ENCODE assay signal across 20 cellular contexts in genomic region chr7:158108646-158109293, GRCh38.
"Had no signal": no experiment of that assay in that cellular context is flagged by ENCODE, and none has a peak within 500 bp of the region (broad histone marks: within the 10 kb centered on the region; RNA-seq: fewer than 3 reads in every experiment).

No MANE protein-coding gene starts in this region.

- DNase-seq: activated CD4-positive, alpha-beta T cell treated with anti-CD3 and anti-CD28 coated beads, Interleukin-2, amount 10 ng/mL, durations not matched to agents 24 days and 14 days; activated CD8-positive, alpha-beta T cell treated with anti-CD3 and anti-CD28 coated beads for 36 hours; activated effector memory CD4-positive, alpha-beta T cell treated with Interleukin-2 at 50 U/mL for 16 hours; activated naive CD4-positive, alpha-beta T cell treated with anti-CD3 and anti-CD28 coated beads, Interleukin-2, amount 10 ng/mL, durations not matched to agents 7 days and 5 days; activated naive CD8-positive, alpha-beta T cell treated with anti-CD3 and anti-CD28 coated beads, Interleukin-2, amount 50 U/mL, for 24 hours; activated T-cell treated with anti-CD3 and anti-CD28 coated beads, Interleukin-2, amount 50 U/mL, for 48 hours; anterior cingulate cortex; colonic mucosa; occipital lobe; right cardiac atrium; stimulated activated CD4-positive, alpha-beta T cell treated with anti-CD3 and anti-CD28 coated beads, Interleukin-2, amount 100 ng/mL, for 24 hours; stimulated activated naive CD4-positive, alpha-beta T cell treated with Interleukin-2 at 50 U/mL for 16 hours; T1000 had no signal

- H3K4me1 Mint-ChIP-seq: activated CD4-positive, alpha-beta T cell treated with anti-CD3 and anti-CD28 coated beads, Interleukin-2, amount 10 ng/mL, durations not matched to agents 24 days and 14 days; activated naive CD4-positive, alpha-beta T cell treated with anti-CD3 and anti-CD28 coated beads, Interleukin-2, amount 10 ng/mL, durations not matched to agents 7 days and 5 days; activated naive CD8-positive, alpha-beta T cell treated with anti-CD3 and anti-CD28 coated beads, Interleukin-2, amount 50 U/mL, for 24 hours; central memory CD8-positive, alpha-beta T cell had no signal

- FAIRE-seq: endometrium, frontal cortex, keratinocyte had no signal

- H3K27ac Mint-ChIP-seq: activated CD4-positive, alpha-beta T cell treated with anti-CD3 and anti-CD28 coated beads, Interleukin-2, amount 10 ng/mL, durations not matched to agents 24 days and 14 days; activated CD8-positive, alpha-beta T cell treated with anti-CD3 and anti-CD28 coated beads for 36 hours; activated naive CD4-positive, alpha-beta T cell treated with anti-CD3 and anti-CD28 coated beads, Interleukin-2, amount 10 ng/mL, durations not matched to agents 7 days and 5 days; activated naive CD8-positive, alpha-beta T cell treated with anti-CD3 and anti-CD28 coated beads, Interleukin-2, amount 50 U/mL, for 24 hours had no signal

- H3K9me3 Mint-ChIP-seq: activated CD8-positive, alpha-beta T cell treated with anti-CD3 and anti-CD28 coated beads for 36 hours had no signal

- H3K4me3 Mint-ChIP-seq: activated CD4-positive, alpha-beta T cell treated with anti-CD3 and anti-CD28 coated beads, Interleukin-2, amount 10 ng/mL, durations not matched to agents 24 days and 14 days; activated CD8-positive, alpha-beta T cell treated with anti-CD3 and anti-CD28 coated beads for 36 hours; activated naive CD4-positive, alpha-beta T cell treated with anti-CD3 and anti-CD28 coated beads, Interleukin-2, amount 10 ng/mL, durations not matched to agents 7 days and 5 days; activated naive CD8-positive, alpha-beta T cell treated with anti-CD3 and anti-CD28 coated beads, Interleukin-2, amount 50 U/mL, for 24 hours; central memory CD8-positive, alpha-beta T cell had no signal

- H3K27me3 ChIP-seq: colonic mucosa, tibial nerve, vagina had no signal

- H3K4me3 ChIP-seq: colonic mucosa, prostate gland, tibial nerve, vagina had no signal

- H3K27me3 Mint-ChIP-seq: activated CD4-positive, alpha-beta T cell treated with anti-CD3 and anti-CD28 coated beads, Interleukin-2, amount 10 ng/mL, durations not matched to agents 24 days and 14 days; activated CD8-positive, alpha-beta T cell treated with anti-CD3 and anti-CD28 coated beads for 36 hours; activated naive CD4-positive, alpha-beta T cell treated with anti-CD3 and anti-CD28 coated beads, Interleukin-2, amount 10 ng/mL, durations not matched to agents 7 days and 5 days had no signal

- H3K36me3 ChIP-seq: colonic mucosa, prostate gland, tibial nerve, vagina had no signal
